9 cellular contexts compared by ENCODE assay signal in genomic region chr17:42760652-42761581, GRCh38. TPM values are rescaled to one million over a fixed set of nuclear protein-coding genes. Genes with fewer than 3 reads are reported as not detected.
DNase-seq lines count a peak whose midpoint lies in the region; ATAC-seq, FAIRE-seq and TF ChIP-seq lines count a peak whose summit lies in the region.
"Had no signal": no experiment of that assay in that cellular context is flagged by ENCODE, and none has a peak within 500 bp of the region (broad histone marks: within the 10 kb centered on the region; RNA-seq: fewer than 3 reads in every experiment).

TSS of gene RAMP2 (plus strand) at chr17:42761227. CDS start at chr17:42761262, 35 bp downstream.

- TF ChIP-seq RAD21 in A549 (conservative IDR thresholded peaks at IDR 0.05 in 1 of 2, IDR thresholded peaks at IDR 0.05 in 1 of 2) = no peak

- peaks cover 15% of the 10 kb centered on the region for H3K4me1 ChIP-seq in A549

- peak within 1 kb of the TSS; percentile 75 to 82 for H3K27ac ChIP-seq in A549

- in situ Hi-C loops in GM13977 (cut with MboI; ENCODE audit: low pct_unique_long_range_greater_than_20kb, low sequenced_read_pairs, unreplicated experiment) = loop anchor here (10.0 kb wide), 1 partner anchor 186 kb away; the partner anchor contains the start of gene PSMC3IP

- no peaks in the 10 kb centered on the region for H3K9me3 ChIP-seq in A549

- FAIRE-seq in A549 (lab: Jason Lieb, UNC) = no peak
- FAIRE-seq: endometrium had no signal

- WGBS in A549 (ENCODE audit: missing lambda C conversion rate) = 54% methylated on average over 25 of the region's 92 CpGs

- POLR2A ChIA-PET in A549 (lab: Yijun Ruan, JAX) = interaction anchor here (1.2 to 1.7 kb wide), 7 partner anchors 12 to 237 kb away, joined by 3 to 6 read pairs (median 4); partner anchors contain the start of genes BECN1, RETREG3, TUBG1 and VPS25

- H3K4me3 ChIP-seq in A549 = peak within 1 kb of the TSS; percentile 56

- CTCF ChIA-PET in A549 (lab: Yijun Ruan, JAX) = interaction anchor here (0.7 to 7.0 kb wide), 23 partner anchors 9 to 188 kb away, joined by 3 to 114 read pairs (median 5); partner anchors contain the start of genes AOC2, PSMC3IP and VPS25

- TF ChIP-seq EP300 in A549 (IDR thresholded peaks at IDR 0.05) = no peak

- no peak for TF ChIP-seq CTCF in A549 (IDR thresholded peaks at IDR 0.05)
- TF ChIP-seq CTCF in GM13977 (IDR thresholded peaks at IDR 0.05; ENCODE audit: extremely low read depth, insufficient read depth, missing control alignments) = no peak

- peak; percentile 53 to 65; a peak in 4 of 6 replicates for ATAC-seq in A549
- peak; percentile 57 for ATAC-seq in left ventricle myocardium superior
- ATAC-seq in GM19467 (IDR thresholded peaks at IDR 0.05; ENCODE audit: unreplicated experiment) = no peak
- ATAC-seq in GM18519 (IDR thresholded peaks at IDR 0.05; ENCODE audit: low FRiP score, unreplicated experiment) = no peak
- ATAC-seq in GM19397 (IDR thresholded peaks at IDR 0.05; ENCODE audit: unreplicated experiment) = no peak

- DNase-seq in A549 (ENCODE audit: low read depth in 1 of 2, low spot score in 1 of 2) = peak in 1 of 2 experiments; percentile 41
- peak; percentile 38 for DNase-seq in GM13977 (ENCODE audit: low spot score)
- peak; percentile 31 for DNase-seq in activated naive CD4-positive, alpha-beta T cell treated with anti-CD3 and anti-CD28 coated beads, Interleukin-2, amount 50 U/mL, for 16 hours
- DNase-seq in left ventricle myocardium superior = peak; percentile 60
- DNase-seq in retina = peak; percentile 81

- TF ChIP-seq POLR2A in A549 (IDR thresholded peaks at IDR 0.05; ENCODE audit: low read length) = no peak

- peak within 1 kb of the TSS; percentile 99 for H3K4me2 ChIP-seq in A549

- intact Hi-C loops in left ventricle myocardium superior (cut with micrococcal nuclease) = no loop called here

TF ChIP-seq in A549, 52 proteins besides CTCF, POLR2A, EP300 and RAD21:
- TF ChIP-seq E2F6 (IDR thresholded peaks at IDR 0.05; ENCODE audit: borderline replicate concordance, low read depth) = peak; percentile 13; the same call in 1 of the 2 replicates
- TF ChIP-seq JUN (IDR thresholded peaks at IDR 0.05) = no peak
- peak; percentile 57 for TF ChIP-seq MAX (IDR thresholded peaks at IDR 0.05)

RNA-seq across cellular contexts. Expression of gene RAMP2, which starts in this region (rescaled TPM):
- 0.49 and 1.2 TPM in 2 replicates for polyA plus RNA-seq in A549 (2011; rRNA removed)
- 1.4 and 1.5 TPM in 2 replicates for polyA plus RNA-seq in A549 (2012; cell fraction: cytosol; rRNA removed)
- 0.58 and 1.4 TPM in 2 replicates for polyA plus RNA-seq in A549 (2012; cell fraction: nucleus; rRNA removed)
- 0.30 to 1.0 TPM (median 0.87 TPM) in 3 replicates for polyA plus RNA-seq in A549 (2017; fragmentation: RNase III; extraction: RNeasy Plus Mini Kit Qiagen cat#74134 plus additional on column Dnase treatment)
- polyA minus RNA-seq in A549 (2011; rRNA and poly(A)+ RNA removed) = 0.37 TPM in 1 of 2 replicates, not detected in the other
- 39.3 TPM for total RNA-seq in left ventricle myocardium superior

Comparison
In these comparisons a context has a peak if more than half of its experiments do, and no peak if none do; other contexts are left out.
1. ATAC-seq: peak in A549 (2 of 2) and left ventricle myocardium superior (single experiment); none in GM19467 (single experiment), GM18519 (single experiment) and GM19397 (single experiment).